ENCODE assay signal across 28 cellular contexts in the genomic region with DNA sequence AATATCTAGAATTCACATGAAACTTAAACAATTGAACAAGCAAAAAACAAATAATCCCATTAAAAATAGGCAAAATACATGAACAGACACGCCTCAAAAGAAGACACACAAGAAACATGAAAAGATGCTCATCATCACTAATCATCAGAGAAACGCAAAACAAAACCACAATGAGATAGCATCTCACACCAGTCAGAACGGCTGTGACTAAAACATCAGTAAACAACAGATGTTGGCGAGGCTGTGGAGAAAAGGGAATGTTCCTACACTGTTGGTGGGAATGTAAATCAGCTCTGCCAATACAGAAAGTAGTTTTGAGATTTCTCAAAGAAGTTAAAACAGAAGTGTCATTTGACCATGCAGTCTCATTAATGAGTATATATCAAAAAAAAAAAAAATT.
DNase-seq lines count a peak whose midpoint lies in the region; ATAC-seq and TF ChIP-seq lines count a peak whose summit lies in the region.
"Had no signal": no experiment of that assay in that cellular context is flagged by ENCODE, and none has a peak within 500 bp of the region (broad histone marks: within the 10 kb centered on the region; RNA-seq: fewer than 3 reads in every experiment).

No MANE protein-coding gene starts in this region.

- intact Hi-C loops in MCF 10A (cut with micrococcal nuclease): loop anchor here (2.0 kb wide), 1 partner anchor 121 kb away; a partner anchor contains a TSS
- intact Hi-C loops in breast epithelium (cut with DNase I; ENCODE audit: low total_unique reads): no loop called here
- intact Hi-C loops in cardiac septum (cut with DNase I): no loop called here

- no peaks in the 10 kb centered on the region for H3K27me3 Mint-ChIP-seq in MCF 10A (ENCODE audit: insufficient read depth, unreplicated experiment)

- no peaks in the 10 kb centered on the region for H3K27me3 ChIP-seq in breast epithelium
- H3K27me3 ChIP-seq: BLaER1 treated with 17β-estradiol and CSF1 and Interleukin-3, amounts not matched to agents 10 nM and 100 nM; MG63 had no signal

- no peaks in the 10 kb centered on the region for H3K36me3 Mint-ChIP-seq in MCF 10A (ENCODE audit: insufficient read depth, unreplicated experiment)
- H3K36me3 Mint-ChIP-seq: CD4-positive, alpha-beta memory T cell had no signal

- peaks cover 16% of the 10 kb centered on the region for H3K4me1 Mint-ChIP-seq in MCF 10A (ENCODE audit: insufficient read depth, unreplicated experiment)
- H3K4me1 Mint-ChIP-seq: CD4-positive, alpha-beta memory T cell; GM23338; H9 had no signal

- ATAC-seq in GM19328 (IDR thresholded peaks at IDR 0.05; ENCODE audit: unreplicated experiment): no peak
- ATAC-seq: A549, GM23338, HepG2, Panc1 had no signal

- POLR2A ChIA-PET in MCF 10A (lab: Yijun Ruan, JAX): interaction anchor here (0.7 to 1.5 kb wide), 2 partner anchors 27 to 81 kb away, joined by 3 read pairs; no protein-coding TSS in a partner anchor

- CTCF ChIA-PET in MCF 10A (lab: Yijun Ruan, JAX): interaction anchor here (0.6 to 1.2 kb wide), 5 partner anchors 80 to 633 kb away, joined by 3 to 4 read pairs (median 3); no protein-coding TSS in a partner anchor

- H3K36me3 ChIP-seq in breast epithelium: no peaks in the 10 kb centered on the region
- H3K36me3 ChIP-seq: BLaER1 treated with 17β-estradiol and CSF1 and Interleukin-3, amounts not matched to agents 10 nM and 100 nM; MG63 had no signal

- no TSS peak for BruUV-seq in MCF 10A (replicated peaks; lab: Mats Ljungman, UMichigan)

- no peak overlapping the region for H3K4me3 Mint-ChIP-seq in MCF 10A (ENCODE audit: unreplicated experiment)
- H3K4me3 Mint-ChIP-seq: CD4-positive, alpha-beta memory T cell; GM23338; H9; HFFc6; T-helper 1 cell treated with Interleukin-12 subunit alpha and Interleukin-12 subunit beta and Interleukin-4 antibody, amounts not matched to agents 30 μg/mL and 1 μg/mL, for 36 hours had no signal

- peak overlapping the region; percentile 39 for H3K27ac Mint-ChIP-seq in MCF 10A (ENCODE audit: low read depth, unreplicated experiment)
- H3K27ac Mint-ChIP-seq: CD4-positive, alpha-beta memory T cell; GM23338; H9; HFFc6; T-helper 1 cell treated with Interleukin-12 subunit alpha and Interleukin-12 subunit beta and Interleukin-4 antibody, amounts not matched to agents 30 μg/mL and 1 μg/mL, for 36 hours had no signal

- H3K9me3 Mint-ChIP-seq in MCF 10A (ENCODE audit: unreplicated experiment): no peaks in the 10 kb centered on the region

- H3K27ac ChIP-seq in breast epithelium: no peak overlapping the region
- peak overlapping the region; percentile 33 for H3K27ac ChIP-seq in epithelial cell of prostate
- H3K27ac ChIP-seq: A549; BLaER1 treated with 17β-estradiol and CSF1 and Interleukin-3, amounts not matched to agents 10 nM and 100 nM had no signal

- TF ChIP-seq CTCF in MCF 10A (IDR thresholded peaks at IDR 0.05; ENCODE audit: unreplicated experiment) (no peak), breast epithelium (IDR thresholded peaks at IDR 0.05) (no peak)

- peaks cover 3 to 11% of the 10 kb centered on the region in 2 donors for H3K9me3 ChIP-seq in breast epithelium
- H3K9me3 ChIP-seq: A549, Caco-2 had no signal

- no peak for DNase-seq in MCF 10A (ENCODE audit: unreplicated experiment)
- DNase-seq in breast epithelium (ENCODE audit: low spot score in 2 of 2): no peak
- DNase-seq in NCI-H1930 (lab: John Stamatoyannopoulos, UW): peak; percentile 63 to 65
- peak; percentile 69 for DNase-seq in epithelial cell of prostate (ENCODE audit: low read depth, low spot score)
- DNase-seq in NCI-H446 treated with DMSO at 0.1 percent for 48 hours (lab: John Stamatoyannopoulos, UW): no peak
- no peak for DNase-seq in A172 (ENCODE audit: low spot score)
- DNase-seq in cardiac septum (ENCODE audit: low spot score): no peak
- DNase-seq: AML-193; Caco-2; CD4-positive, alpha-beta memory T cell; H9; HFFc6; Kasumi-1; MG63; NCI-H1417 treated with DMSO at 0.1 percent for 48 hours; NCI-H1694 treated with DMSO at 0.1 percent for 48 hours; NCI-H2081 treated with DMSO at 0.1 percent for 48 hours; NCI-H2171 treated with DMSO at 0.1 percent for 48 hours; NCI-H345; NCI-H524 treated with DMSO at 0.1 percent for 48 hours; SHP77 treated with DMSO at 0.1 percent for 48 hours had no signal

- no peaks in the 10 kb centered on the region for H3K4me1 ChIP-seq in breast epithelium
- H3K4me1 ChIP-seq: A549; BLaER1 treated with 17β-estradiol and CSF1 and Interleukin-3, amounts not matched to agents 10 nM and 100 nM; Caco-2 had no signal

- no peak overlapping the region for H3K4me3 ChIP-seq in breast epithelium
- H3K4me3 ChIP-seq: A549; BLaER1 treated with 17β-estradiol and CSF1 and Interleukin-3, amounts not matched to agents 10 nM and 100 nM; GM23338; MG63 had no signal

- TF ChIP-seq POLR2A in breast epithelium (IDR thresholded peaks at IDR 0.05): no peak

Comparison
In these comparisons a context has a peak if more than half of its experiments do, and no peak if none do; other contexts are left out.
1. DNase-seq: peak in NCI-H1930 (2 of 2) and epithelial cell of prostate (single experiment); none in MCF 10A (single experiment), breast epithelium (0 of 2), NCI-H446 treated with DMSO at 0.1 percent for 48 hours (single experiment), A172 (single experiment) and cardiac septum (single experiment).